Comparison of ENCODE assay signal across 8 cellular contexts in the genomic region with DNA sequence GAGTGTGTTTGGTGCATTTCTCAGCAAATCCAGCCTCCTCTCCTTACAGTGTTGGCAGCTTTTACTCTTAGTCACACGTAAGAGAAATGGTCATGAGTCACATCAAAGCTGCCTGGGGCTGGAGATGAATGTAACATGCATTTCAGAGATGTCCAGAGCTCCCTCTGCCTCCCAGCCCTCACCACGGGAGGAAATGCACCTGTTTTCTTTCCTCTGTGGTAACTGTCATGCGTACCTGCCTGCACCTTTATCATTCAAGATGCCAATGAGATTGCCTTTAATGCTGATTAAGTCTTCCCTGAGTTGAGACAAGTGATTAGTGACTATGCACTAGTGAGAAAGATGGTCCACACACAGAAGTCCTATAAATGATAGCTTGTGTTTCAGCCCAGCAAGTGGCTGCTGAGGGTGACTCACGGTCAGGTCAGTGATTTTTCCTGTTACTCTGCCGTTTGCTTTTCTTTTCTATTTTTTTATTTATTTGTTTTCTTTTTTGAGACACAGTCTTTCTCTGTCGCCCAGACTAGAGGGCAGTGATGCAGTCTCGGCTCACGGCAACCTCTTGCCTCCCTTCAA.
A peak's percentile ranks its signal among the peaks of the same experiment; 100 is the strongest.
DNase-seq lines count a peak whose midpoint lies in the region; ATAC-seq, FAIRE-seq and TF ChIP-seq lines count a peak whose summit lies in the region.

No MANE protein-coding gene starts in this region.

- no peaks in the 10 kb centered on the region for H3K9me3 ChIP-seq in ascending aorta
- no peaks in the 10 kb centered on the region for H3K9me3 ChIP-seq in HepG2 (ENCODE audit: low read length)
- no peaks in the 10 kb centered on the region for H3K9me3 ChIP-seq in heart left ventricle

- CTCF ChIA-PET in HepG2 (lab: Yijun Ruan, JAX; ENCODE audit: low intra/inter-chr PET ratio, low total read pairs), result no interaction called here

- no peak overlapping the region for H3K4me2 ChIP-seq in HepG2 (ENCODE audit: low read depth, low read length)

- no peak overlapping the region for H2AFZ ChIP-seq in HepG2 (ENCODE audit: low read length)

- no TSS peak for BruUV-seq in HepG2 (replicated peaks; lab: Mats Ljungman, UMichigan)

- no peak overlapping the region for H3K9ac ChIP-seq in HepG2 (ENCODE audit: insufficient read depth, low read depth, low read length)

- TF ChIP-seq CTCF in AG09319 (IDR thresholded peaks at IDR 0.05; ENCODE audit: low read depth, low read length), result no peak
- TF ChIP-seq CTCF in ascending aorta (IDR thresholded peaks at IDR 0.05), result peak in 1 of 3 experiments; percentile 9
- TF ChIP-seq CTCF in HepG2 (CRISPR knock-in tag; IDR thresholded peaks at IDR 0.05), result no peak
- no peak for TF ChIP-seq CTCF in heart left ventricle (IDR thresholded peaks at IDR 0.05)

- no peak for TF ChIP-seq RAD21 in HepG2 (CRISPR knock-in tag; IDR thresholded peaks at IDR 0.05)

- H3K27ac ChIP-seq in ascending aorta (peak overlapping the region; percentile 37 to 71), HepG2 (ENCODE audit: extremely low read length, insufficient read depth, low read length) (no peak overlapping the region), heart left ventricle (peak overlapping the region in 1 of 12 donors; percentile 49)

- H3K36me3 ChIP-seq in ascending aorta (no peaks in the 10 kb centered on the region), HepG2 (replicated peaks in 1 of 2; ENCODE audit: control insufficient read depth in 1 of 2, insufficient read depth in 2 of 2, low read length in 2 of 2) (no peaks in the 10 kb centered on the region), heart left ventricle (no peaks in the 10 kb centered on the region)

- ATAC-seq in HepG2 (no peak), heart left ventricle (no peak)

- WGBS in HepG2 (ENCODE audit: low lambda C conversion rate), result 6% methylated on average over 8 of the region's 8 CpGs
- WGBS in heart left ventricle, 4 donors, result 40 to 49% (median 47%) methylated on average over 6 to 8 of the region's 8 CpGs

- no peaks in the 10 kb centered on the region for H3K79me2 ChIP-seq in HepG2 (ENCODE audit: insufficient read depth, low read length)

- intact Hi-C loops in ascending aorta (cut with DNase I) (no loop called here), HepG2 (cut with micrococcal nuclease; ENCODE audit: unreplicated experiment) (no loop called here), heart left ventricle (cut with DNase I) (no loop called here)

- peak overlapping the region in 1 of 2 donors; percentile 7 for H3K4me3 ChIP-seq in ascending aorta
- no peak overlapping the region for H3K4me3 ChIP-seq in HepG2 (replicated peaks in 1 of 3; ENCODE audit: insufficient read depth in 1 of 3, low read depth in 2 of 3, low read length in 3 of 3)
- H3K4me3 ChIP-seq in heart left ventricle, result no peak overlapping the region

- DNase-seq in AG09319 (ENCODE audit: extremely low read depth, low read depth), result peak; percentile 14
- DNase-seq in HTR-8/SVneo (ENCODE audit: insufficient read length, low spot score), result peak; percentile 86
- DNase-seq in ascending aorta (ENCODE audit: low spot score in 2 of 2), result peak in 1 of 2 donors; percentile 72
- peak; percentile 2 for DNase-seq in HepG2 (ENCODE audit: low spot score)
- DNase-seq in NCI-H345 treated with DMSO at 0.1 percent for 48 hours (lab: John Stamatoyannopoulos, UW; ENCODE audit: unreplicated experiment), result no peak
- DNase-seq in heart left ventricle, result no peak
- no peak for DNase-seq in GM12892 (ENCODE audit: insufficient read length)
- no peak for DNase-seq in activated CD4-positive, CD25-positive, alpha-beta regulatory T cell (lab: John Stamatoyannopoulos, UW)

- H3K4me1 ChIP-seq in ascending aorta (peaks cover 3 to 11% of the 10 kb centered on the region in 2 donors), HepG2 (ENCODE audit: insufficient read depth, low read length) (no peaks in the 10 kb centered on the region), heart left ventricle (peaks cover 0 to 6% (median 0%) of the 10 kb centered on the region in 12 donors)

- TF ChIP-seq POLR2A in HepG2 (IDR thresholded peaks at IDR 0.05; ENCODE audit: insufficient read depth in 1 of 2, low read depth in 2 of 2, low read length in 2 of 2) (no peak), heart left ventricle (IDR thresholded peaks at IDR 0.05) (no peak), GM12892 (IDR thresholded peaks at IDR 0.05; ENCODE audit: low read depth, low read length) (no peak)

- H4K20me1 ChIP-seq in HepG2 (ENCODE audit: insufficient read depth, low read length), result no peaks in the 10 kb centered on the region

- TF ChIP-seq EP300 in HepG2 (IDR thresholded peaks at IDR 0.05; ENCODE audit: low read depth in 2 of 2, low read length in 2 of 2), result no peak
- no peak for TF ChIP-seq EP300 in HepG2 (CRISPR knock-in tag; IDR thresholded peaks at IDR 0.05; ENCODE audit: borderline replicate concordance)

- no peaks in the 10 kb centered on the region for H3K27me3 ChIP-seq in ascending aorta
- no peaks in the 10 kb centered on the region for H3K27me3 ChIP-seq in HepG2 (ENCODE audit: control insufficient read depth in 1 of 2, insufficient read depth in 2 of 2, low read length in 2 of 2)
- H3K27me3 ChIP-seq in heart left ventricle, result peaks cover 0 to 4% (median 0%) of the 10 kb centered on the region in 9 donors

- POLR2A ChIA-PET in HepG2 (lab: Yijun Ruan, JAX), result no interaction called here

- FAIRE-seq in HTR-8/SVneo (lab: Jason Lieb, UNC), result peak; percentile 79
- FAIRE-seq in HepG2 (lab: Jason Lieb, UNC), result no peak
- no peak for FAIRE-seq in GM12892 (lab: Jason Lieb, UNC)

- in situ Hi-C loops in HepG2 (cut with HindIII; ENCODE audit: extremely low pct_ligation_motif_present, low pct_unique_long_range_greater_than_20kb), result no loop called here

TF ChIP-seq in HepG2, 621 proteins besides CTCF, POLR2A, EP300 and RAD21:
- TF ChIP-seq ZNF33A (CRISPR knock-in tag; IDR thresholded peaks at IDR 0.05; ENCODE audit: borderline replicate concordance), result no peak
- no peak for TF ChIP-seq ZMYM3 (CRISPR knock-in tag; IDR thresholded peaks at IDR 0.05)
- TF ChIP-seq RBM22 (optimal IDR thresholded peaks at IDR 0.05; ENCODE audit: low read length), result no peak

Comparison
In these comparisons a context has a peak if more than half of its experiments do, and no peak if none do; other contexts are left out.
1. DNase-seq: peak in AG09319 (single experiment), HTR-8/SVneo (single experiment) and HepG2 (single experiment); none in NCI-H345 treated with DMSO at 0.1 percent for 48 hours (single experiment), heart left ventricle (0 of 5), GM12892 (single experiment) and activated CD4-positive, CD25-positive, alpha-beta regulatory T cell (0 of 4).